22 cellular contexts compared by ENCODE assay signal in genomic region chr7:130529417-130529816, GRCh38.
"Had no signal": no experiment of that assay in that cellular context is flagged by ENCODE, and none has a peak within 500 bp of the region (broad histone marks: within the 10 kb centered on the region; RNA-seq: fewer than 3 reads in every experiment).

No MANE protein-coding gene starts in this region.

- H2AFZ ChIP-seq: hepatocyte had no signal

- ATAC-seq: gastrocnemius medialis; heart left ventricle; left cardiac atrium; left lung; naive thymus-derived CD4-positive, alpha-beta T cell; sciatic nerve; stimulated activated effector memory CD8-positive, alpha-beta T cell treated with anti-CD3 and anti-CD28 coated beads, Interleukin-12 subunit alpha, Interleukin-12 subunit beta, amount 100 ng/mL, for 72 hours had no signal

- H3K4me3 ChIP-seq: colonic mucosa, esophagus muscularis mucosa, gastrocnemius medialis, heart left ventricle, hepatocyte, left lung, prostate gland, right atrium auricular region, stomach, thyroid gland had no signal

- H3K9me3 ChIP-seq: colonic mucosa, esophagus muscularis mucosa, gastrocnemius medialis, heart left ventricle, left lung, prostate gland, right atrium auricular region, stomach, thyroid gland had no signal

- H3K27ac ChIP-seq: colonic mucosa, esophagus muscularis mucosa, gastrocnemius medialis, heart left ventricle, hepatocyte, left lung, prostate gland, right atrium auricular region, stomach, thyroid gland had no signal

- DNase-seq: colonic mucosa; effector CD8-positive, alpha-beta T cell; endodermal cell; gastrocnemius medialis; heart left ventricle; left cardiac atrium; left lung; mesendoderm; midbrain; naive thymus-derived CD4-positive, alpha-beta T cell; nucleus accumbens; stimulated activated CD4-positive, alpha-beta T cell treated with anti-CD3 and anti-CD28 coated beads, Interleukin-2, amount 100 ng/mL, for 24 hours; stimulated activated CD4-positive, alpha-beta T cell treated with anti-CD3 and anti-CD28 coated beads, Interleukin-4, amount 100 ng/mL, for 24 hours; stimulated activated naive CD4-positive, alpha-beta T cell treated with Interleukin-2 at 50 U/mL for 16 hours; stomach; thyroid gland had no signal

- H3K27me3 ChIP-seq: colonic mucosa, esophagus muscularis mucosa, gastrocnemius medialis, heart left ventricle, hepatocyte, left lung, right atrium auricular region, stomach, thyroid gland had no signal

- H3K4me2 ChIP-seq: hepatocyte had no signal

- H3K79me2 ChIP-seq: hepatocyte had no signal

- H3K36me3 ChIP-seq: colonic mucosa, prostate gland, right atrium auricular region, thyroid gland had no signal

- H3K4me1 ChIP-seq: colonic mucosa, esophagus muscularis mucosa, gastrocnemius medialis, heart left ventricle, left lung, prostate gland, right atrium auricular region, stomach, thyroid gland had no signal
